Comparison of ENCODE assay signal across 8 cellular contexts in genomic region chr5:150789943-150790611, GRCh38. TPM values are rescaled to one million over a fixed set of nuclear protein-coding genes. Genes with fewer than 3 reads are reported as not detected.
DNase-seq lines count a peak whose midpoint lies in the region; ATAC-seq and TF ChIP-seq lines count a peak whose summit lies in the region.

No MANE protein-coding gene starts in this region.

- peaks cover 0 to 5% (median 0%) of the 10 kb centered on the region in 3 donors for H3K36me3 Mint-ChIP-seq in immature natural killer cell
- peaks cover 7% of the 10 kb centered on the region for H3K36me3 Mint-ChIP-seq in type B pancreatic cell

- H3K4me1 Mint-ChIP-seq in immature natural killer cell, result peaks cover 19 to 33% of the 10 kb centered on the region in 2 donors
- H3K4me1 Mint-ChIP-seq in type B pancreatic cell (ENCODE audit: unreplicated experiment), result no peaks in the 10 kb centered on the region

- ATAC-seq in GM19025 (IDR thresholded peaks at IDR 0.05; ENCODE audit: low read depth, unreplicated experiment) (peak; percentile 93), HG03135 (IDR thresholded peaks at IDR 0.05; ENCODE audit: unreplicated experiment) (peak; percentile 94)

- no peak for TF ChIP-seq CTCF in type B pancreatic cell (conservative IDR thresholded peaks at IDR 0.05)

- H3K9me3 Mint-ChIP-seq in immature natural killer cell (no peaks in the 10 kb centered on the region), type B pancreatic cell (no peaks in the 10 kb centered on the region)

- peak overlapping the region; percentile 0 to 65 (median 47) for H3K27ac Mint-ChIP-seq in immature natural killer cell
- no peak overlapping the region for H3K27ac Mint-ChIP-seq in type B pancreatic cell

- H3K4me3 Mint-ChIP-seq in immature natural killer cell, result peak overlapping the region in 2 of 5 donors; percentile 17 to 25
- H3K4me3 Mint-ChIP-seq in type B pancreatic cell, result no peak overlapping the region

- DNase-seq in A172 (ENCODE audit: low spot score) (peak; percentile 99), SKM-1 treated with dmso at 0.1 percent for 144 hours (lab: John Stamatoyannopoulos, UW; ENCODE audit: unreplicated experiment) (peak; percentile 85), immature natural killer cell (no peak), type B pancreatic cell (ENCODE audit: extremely low spot score, unreplicated experiment) (no peak)
- DNase-seq in activated naive CD8-positive, alpha-beta T cell treated with anti-CD3 and anti-CD28 coated beads, Interleukin-2, amount 50 U/mL, for 16 hours (ENCODE audit: low read depth, low spot score), result peak; percentile 48
- DNase-seq in stimulated activated CD4-positive, alpha-beta T cell treated with anti-CD3 and anti-CD28 coated beads, Interleukin-4, amount 100 ng/mL, for 24 hours, result peak; percentile 86

- H3K27me3 Mint-ChIP-seq in immature natural killer cell (ENCODE audit: low read depth in 3 of 3) (peaks cover 0 to 1% (median 0%) of the 10 kb centered on the region in 3 donors), type B pancreatic cell (no peaks in the 10 kb centered on the region)

RNA-seq across cellular contexts. Expression of gene SMIM3, which starts 11.5 kb away (rescaled TPM):
- 11.4 and 26.2 TPM in 2 replicates for total RNA-seq in A172 (2014; rRNA removed; shearing (Covaris generic))
- polyA plus RNA-seq in immature natural killer cell, result 10 to 100 TPM; 20.1 to 32.6 (median 21.7) TPM
- 8.2 and 11.0 TPM in 2 replicates for total RNA-seq in type B pancreatic cell (ENCODE audit: low replicate concordance)

RNA-seq across cellular contexts. Expression of gene DCTN4, which starts 31.3 kb away (rescaled TPM):
- 67.7 and 68.0 TPM in 2 replicates for total RNA-seq in A172 (2014; rRNA removed; shearing (Covaris generic))
- polyA plus RNA-seq in immature natural killer cell, result 10 to 100 TPM in 1 of 3 donors, 1 to 10 TPM in 2; 8.0 to 10.6 (median 9.4) TPM
- total RNA-seq in type B pancreatic cell (ENCODE audit: low replicate concordance), result 41.8 and 63.9 TPM in 2 replicates

RNA-seq across cellular contexts. Expression of gene IRGM, which starts 56.2 kb away (rescaled TPM):
- not detected in 2 replicates for total RNA-seq in A172 (2014; rRNA removed; shearing (Covaris generic))
- polyA plus RNA-seq in immature natural killer cell, result 1 to 10 TPM; 2.4 to 5.9 (median 4.0) TPM
- not detected in 2 replicates for total RNA-seq in type B pancreatic cell (ENCODE audit: low replicate concordance)

Comparison
In these comparisons a context has a peak if more than half of its experiments do, and no peak if none do; other contexts are left out.
1. DNase-seq: peak in A172 (single experiment), SKM-1 treated with dmso at 0.1 percent for 144 hours (single experiment), activated naive CD8-positive, alpha-beta T cell treated with anti-CD3 and anti-CD28 coated beads, Interleukin-2, amount 50 U/mL, for 16 hours (single experiment) and stimulated activated CD4-positive, alpha-beta T cell treated with anti-CD3 and anti-CD28 coated beads, Interleukin-4, amount 100 ng/mL, for 24 hours (single experiment); none in immature natural killer cell (0 of 3) and type B pancreatic cell (single experiment).